Comparison of ENCODE assay signal across 20 cellular contexts in the genomic region with DNA sequence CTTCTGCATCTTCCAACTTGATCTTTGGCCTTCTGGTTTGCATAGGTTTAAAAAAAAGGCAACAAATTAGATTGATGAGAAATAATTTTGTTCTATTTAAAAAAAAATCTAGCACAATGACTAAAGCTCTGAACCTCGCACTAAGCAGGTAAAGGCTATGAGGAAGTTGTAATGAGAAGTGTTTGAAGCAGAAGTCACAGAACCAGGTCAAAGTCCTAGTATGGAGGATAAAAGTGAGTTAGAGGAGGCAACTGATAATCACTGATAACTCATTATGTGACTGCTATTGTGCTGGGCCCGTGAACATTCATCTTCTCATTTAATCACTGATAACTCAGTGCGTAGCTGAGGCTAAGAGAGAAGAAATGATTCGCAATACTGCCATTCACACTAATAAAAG. TPM values are rescaled to one million over a fixed set of nuclear protein-coding genes. Genes with fewer than 3 reads are reported as not detected.
A peak's percentile ranks its signal among the peaks of the same experiment; 100 is the strongest.
DNase-seq lines count a peak whose midpoint lies in the region; ATAC-seq, FAIRE-seq and TF ChIP-seq lines count a peak whose summit lies in the region.
"Had no signal": no experiment of that assay in that cellular context is flagged by ENCODE, and none has a peak within 500 bp of the region (broad histone marks: within the 10 kb centered on the region; RNA-seq: fewer than 3 reads in every experiment).

No MANE protein-coding gene starts in this region.

- no peak overlapping the region for H2BK12ac ChIP-seq in H9 (ENCODE audit: insufficient read length, low read depth, low read length)

- no peak overlapping the region for H4K5ac ChIP-seq in mesendoderm (ENCODE audit: low read length)
- no peak overlapping the region for H4K5ac ChIP-seq in H9 (ENCODE audit: insufficient read length, low read depth, low read length)

- H3K4ac ChIP-seq in mesendoderm (ENCODE audit: low read depth, low read length) (no peak overlapping the region), H9 (ENCODE audit: low read depth, low read length) (no peak overlapping the region)

- H3K4me3 ChIP-seq in mesendoderm (ENCODE audit: low read length) = no peak overlapping the region
- H3K4me3 ChIP-seq in small intestine (ENCODE audit: low read depth in 1 of 2, low read length in 2 of 2) = no peak overlapping the region

- no peaks in the 10 kb centered on the region for H3K36me3 ChIP-seq in mesendoderm (ENCODE audit: control insufficient read depth, insufficient read depth, low read length)
- no peaks in the 10 kb centered on the region for H3K36me3 ChIP-seq in small intestine (ENCODE audit: control insufficient read depth in 2 of 2, insufficient read depth in 2 of 2, low read length in 2 of 2)

- H3K4me1 Mint-ChIP-seq in H9 = peaks cover 16 to 19% of the 10 kb centered on the region in 2 experiments
- H3K4me1 Mint-ChIP-seq: CD4-positive, alpha-beta memory T cell had no signal

- H2BK15ac ChIP-seq in mesendoderm (replicated peaks; ENCODE audit: low read depth) (no peak overlapping the region), H9 (ENCODE audit: low read depth, low read length) (no peak overlapping the region)

- H4K8ac ChIP-seq in mesendoderm (ENCODE audit: low read depth, low read length) = no peak overlapping the region
- no peak overlapping the region for H4K8ac ChIP-seq in H9 (replicated peaks; ENCODE audit: insufficient read length, low read depth, low read length)

- H3K23ac ChIP-seq in mesendoderm (ENCODE audit: low read length) = no peak overlapping the region
- H3K23ac ChIP-seq in H9 (ENCODE audit: insufficient read length, low read depth, low read length) = no peak overlapping the region

- H3K56ac ChIP-seq in mesendoderm (ENCODE audit: low read length) (no peak overlapping the region), H9 (ENCODE audit: insufficient read length, low read depth, low read length) (no peak overlapping the region)

- no peak for TF ChIP-seq CTCF in H9 (conservative IDR thresholded peaks at IDR 0.05)

- H3K9me3 ChIP-seq in small intestine (ENCODE audit: control insufficient read depth, low read depth) = no peaks in the 10 kb centered on the region
- H3K9me3 ChIP-seq in H9 (ENCODE audit: control insufficient read depth, low read depth, low read length) = no peaks in the 10 kb centered on the region

- no peak overlapping the region for H2BK5ac ChIP-seq in mesendoderm (ENCODE audit: low read length)
- H2BK5ac ChIP-seq in H9 (ENCODE audit: insufficient read length, low read length) = no peak overlapping the region

- no peaks in the 10 kb centered on the region for H3K27me3 Mint-ChIP-seq in H9 (ENCODE audit: low read depth)
- H3K27me3 Mint-ChIP-seq: CD4-positive, alpha-beta memory T cell had no signal

- H3K79me1 ChIP-seq in mesendoderm (ENCODE audit: low read length) = no peaks in the 10 kb centered on the region
- no peaks in the 10 kb centered on the region for H3K79me1 ChIP-seq in H9 (ENCODE audit: insufficient read depth, low read depth, low read length, poor library complexity, severe bottlenecking)

- H3K18ac ChIP-seq in mesendoderm (ENCODE audit: low read length) = no peak overlapping the region
- no peak overlapping the region for H3K18ac ChIP-seq in H9 (ENCODE audit: insufficient read length, low read depth, low read length)

- H3K27me3 ChIP-seq in mesendoderm (ENCODE audit: insufficient read depth, low read length, poor library complexity) (no peaks in the 10 kb centered on the region), small intestine (ENCODE audit: control insufficient read depth in 2 of 2, insufficient read depth in 2 of 2, low read length in 2 of 2) (peaks cover 0 to 2% of the 10 kb centered on the region in 2 donors), H9 (ENCODE audit: insufficient read depth, low read length) (no peaks in the 10 kb centered on the region)

- peaks cover 3% of the 10 kb centered on the region for H3K4me1 ChIP-seq in mesendoderm (ENCODE audit: control insufficient read depth, low read depth, low read length)
- H3K4me1 ChIP-seq in small intestine (ENCODE audit: control insufficient read depth in 2 of 2, insufficient read depth in 1 of 2, low read depth in 1 of 2, low read length in 1 of 2) = no peaks in the 10 kb centered on the region
- peaks cover 7% of the 10 kb centered on the region; the same call in 1 of the 2 replicates for H3K4me1 ChIP-seq in H9 (ENCODE audit: insufficient read depth, low read length)

- H2BK120ac ChIP-seq in mesendoderm (ENCODE audit: low read depth, low read length) = no peak overlapping the region
- H2BK120ac ChIP-seq in H9 (ENCODE audit: low read depth, low read length, poor library complexity, severe bottlenecking) = no peak overlapping the region

- no peaks in the 10 kb centered on the region for H3K79me2 ChIP-seq in mesendoderm (ENCODE audit: control insufficient read depth, insufficient read depth, low read length)
- no peaks in the 10 kb centered on the region for H3K79me2 ChIP-seq in H9 (ENCODE audit: insufficient read depth, low read length)

- no peak overlapping the region for H4K91ac ChIP-seq in H9 (ENCODE audit: insufficient read length, low read depth, low read length)

- no peak overlapping the region for H3T11ph ChIP-seq in H9 (ENCODE audit: low read length)

- H2AK5ac ChIP-seq in mesendoderm (ENCODE audit: low read length) (no peak overlapping the region), H9 (ENCODE audit: insufficient read length, low read length) (no peak overlapping the region)

- H2BK20ac ChIP-seq in H9 (ENCODE audit: low read depth, low read length, poor library complexity, severe bottlenecking) = no peak overlapping the region

- H3K4me2 ChIP-seq in mesendoderm (ENCODE audit: low read length) (no peak overlapping the region), H9 (ENCODE audit: insufficient read depth, insufficient read length, low read length) (no peak overlapping the region)

- no peak overlapping the region for H3K27ac Mint-ChIP-seq in activated naive CD4-positive, alpha-beta T cell treated with anti-CD3 and anti-CD28 coated beads, Interleukin-2, amount 50 U/mL, for 72 hours
- H3K27ac Mint-ChIP-seq in H9 = no peak overlapping the region
- H3K27ac Mint-ChIP-seq: CD4-positive, alpha-beta memory T cell had no signal

- H3K23me2 ChIP-seq in H9 (ENCODE audit: insufficient read length, low read depth, low read length, poor library complexity, severe bottlenecking) = no peaks in the 10 kb centered on the region

- H3K36me3 Mint-ChIP-seq in activated naive CD4-positive, alpha-beta T cell treated with anti-CD3 and anti-CD28 coated beads, Interleukin-2, amount 50 U/mL, for 72 hours = no peaks in the 10 kb centered on the region
- H3K36me3 Mint-ChIP-seq in H9 (ENCODE audit: insufficient read depth in 1 of 3, low read depth in 3 of 3) = no peaks in the 10 kb centered on the region
- H3K36me3 Mint-ChIP-seq: CD4-positive, alpha-beta memory T cell had no signal

- FAIRE-seq in small intestine (lab: Jason Lieb, UNC) = no peak
- FAIRE-seq: G401.6, GM12892, H54 had no signal

- no peak overlapping the region for H3K4me3 Mint-ChIP-seq in H9
- H3K4me3 Mint-ChIP-seq: CD4-positive, alpha-beta memory T cell had no signal

- ATAC-seq in activated naive CD4-positive, alpha-beta T cell treated with anti-CD3 and anti-CD28 coated beads, Interleukin-2, amount 50 U/mL, for 72 hours = no peak

- H3K9me3 Mint-ChIP-seq in activated naive CD4-positive, alpha-beta T cell treated with anti-CD3 and anti-CD28 coated beads, Interleukin-2, amount 50 U/mL, for 72 hours = no peaks in the 10 kb centered on the region
- H3K9me3 Mint-ChIP-seq in H9 = no peaks in the 10 kb centered on the region

- no peak overlapping the region for H3K14ac ChIP-seq in H9 (ENCODE audit: insufficient read depth, low read length)

- H3K9ac ChIP-seq in mesendoderm (ENCODE audit: low read length) (no peak overlapping the region), H9 (ENCODE audit: extremely low read depth, insufficient read length, low read length) (no peak overlapping the region)

- no peak overlapping the region for H3K27ac ChIP-seq in mesendoderm (ENCODE audit: low read depth, low read length)
- no peak overlapping the region for H3K27ac ChIP-seq in small intestine (ENCODE audit: low read depth in 1 of 2, low read length in 1 of 2)
- H3K27ac ChIP-seq in H9 (ENCODE audit: insufficient read length, low read depth, low read length) = no peak overlapping the region

- WGBS in mesendoderm (ENCODE audit: extremely low coverage, insufficient coverage, low lambda C conversion rate) = no CpG with 5 or more reads among the region's 4 CpGs
- 13 to 59% (median 27%) methylated on average over 4 of the region's 4 CpGs for WGBS in small intestine, 3 donors
- WGBS in H9 (ENCODE audit: extremely low coverage, insufficient read length, low lambda C conversion rate) = no CpG with 5 or more reads among the region's 4 CpGs

- H2AFZ ChIP-seq in H9 (ENCODE audit: low read length) = no peak overlapping the region

- H4K20me1 ChIP-seq in H9 (ENCODE audit: control insufficient read depth, insufficient read depth, insufficient read length) = no peaks in the 10 kb centered on the region

- DNase-seq in LoVo (ENCODE audit: low spot score) (peak; percentile 7), mesendoderm (peak; percentile 24), small intestine (peak; percentile 85), pons (ENCODE audit: low spot score) (no peak), H9 (no peak)
- DNase-seq in activated naive CD4-positive, alpha-beta T cell treated with anti-CD3 and anti-CD28 coated beads, Interleukin-2, amount 50 U/mL, for 72 hours (ENCODE audit: low spot score in 2 of 2) = no peak
- DNase-seq: C1 segment of cervical spinal cord; Calu3; CD4-positive, alpha-beta memory T cell; COR-L47; DMS153; DND-41; GOT3; HCEC 1CT had no signal

RNA-seq across cellular contexts. Expression of a gene that starts 46.1 kb away (rescaled TPM):
- not detected for polyA plus RNA-seq in mesendoderm (2013, experiment 1 of 2)
- polyA plus RNA-seq in mesendoderm (2013, experiment 2 of 2) = not detected
- polyA plus RNA-seq in small intestine = not detected
- not detected for total RNA-seq in activated naive CD4-positive, alpha-beta T cell treated with anti-CD3 and anti-CD28 coated beads, Interleukin-2, amount 50 U/mL, for 72 hours
- not detected in 2 replicates for total RNA-seq in H9 (2021)
- total RNA-seq: A172; A673; Calu3; CD4-positive, alpha-beta memory T cell had no signal
- polyA plus RNA-seq: BJ; CD4-positive, alpha-beta memory T cell had no signal

Comparison
In these comparisons a context has a peak if more than half of its experiments do, and no peak if none do; other contexts are left out.
1. DNase-seq: peak in LoVo (single experiment), mesendoderm (single experiment) and small intestine (single experiment); none in pons (single experiment), activated naive CD4-positive, alpha-beta T cell treated with anti-CD3 and anti-CD28 coated beads, Interleukin-2, amount 50 U/mL, for 72 hours (0 of 2) and H9 (single experiment).